ENCODE assay signal across 17 cellular contexts in genomic region chr5:140252470-140253126, GRCh38. TPM values are rescaled to one million over a fixed set of nuclear protein-coding genes. Genes with fewer than 3 reads are reported as not detected.
DNase-seq lines count a peak whose midpoint lies in the region; ATAC-seq and TF ChIP-seq lines count a peak whose summit lies in the region.
"Had no signal": no experiment of that assay in that cellular context is flagged by ENCODE, and none has a peak within 500 bp of the region (broad histone marks: within the 10 kb centered on the region; RNA-seq: fewer than 3 reads in every experiment).

No MANE protein-coding gene starts in this region.

- peak overlapping the region; percentile 85 for H3K27ac Mint-ChIP-seq in progenitor cell of endocrine pancreas

- H3K4me2 ChIP-seq in SK-N-SH (peak overlapping the region; percentile 54), MM.1S (ENCODE audit: low read depth, low read length) (peak overlapping the region; percentile 66), mammary epithelial cell (ENCODE audit: insufficient read depth, low read depth, low read length) (peak overlapping the region; percentile 51)

- dilution Hi-C loops in mammary epithelial cell (cut with HindIII; ENCODE audit: low sequenced_read_pairs) = no loop called here

- H3K79me2 ChIP-seq in SK-N-SH (ENCODE audit: insufficient read depth) = peaks cover 81% of the 10 kb centered on the region
- peaks cover 61% of the 10 kb centered on the region for H3K79me2 ChIP-seq in MM.1S (ENCODE audit: low read length)
- H3K79me2 ChIP-seq in mammary epithelial cell (ENCODE audit: insufficient read depth, low read length) = peaks cover 62% of the 10 kb centered on the region

- TF ChIP-seq CTCF in SK-N-SH (IDR thresholded peaks at IDR 0.05) (no peak), MM.1S (IDR thresholded peaks at IDR 0.05; ENCODE audit: low read length) (no peak), mammary epithelial cell (conservative IDR thresholded peaks at IDR 0.05 in 1 of 2, IDR thresholded peaks at IDR 0.05 in 1 of 2; ENCODE audit: extremely low read depth in 1 of 2, insufficient read depth in 1 of 2, low read depth in 1 of 2, low read length in 2 of 2) (no peak), progenitor cell of endocrine pancreas (IDR thresholded peaks at IDR 0.05; ENCODE audit: unreplicated experiment) (no peak)

- whole genome bisulfite sequencing in SK-N-SH (ENCODE audit: low lambda C conversion rate) = 96% methylated on average over 10 of the region's 10 CpGs
- 98% methylated on average over 10 of the region's 10 CpGs for WGBS in mammary epithelial cell (ENCODE audit: low coverage, missing lambda C conversion rate)

- no peaks in the 10 kb centered on the region for H3K27me3 Mint-ChIP-seq in progenitor cell of endocrine pancreas

- H3K9ac ChIP-seq in SK-N-SH (peak overlapping the region; percentile 58; the same call in 1 of the 2 replicates), MM.1S (ENCODE audit: low read length) (no peak overlapping the region), mammary epithelial cell (ENCODE audit: insufficient read depth, low read length) (no peak overlapping the region)

- no TSS peak for BruUV-seq in mammary epithelial cell (replicated peaks; lab: Mats Ljungman, UMichigan)

- H3K4me3 ChIP-seq in SK-N-SH (ENCODE audit: low read depth in 2 of 2, low read length in 1 of 2) = no peak overlapping the region
- no peak overlapping the region for H3K4me3 ChIP-seq in MM.1S (ENCODE audit: low read length)
- H3K4me3 ChIP-seq in mammary epithelial cell (replicated peaks in 1 of 3; ENCODE audit: insufficient read depth in 1 of 3, low read depth in 2 of 3, low read length in 3 of 3) = no peak overlapping the region
- H3K4me3 ChIP-seq: dorsolateral prefrontal cortex, GM12878, sigmoid colon, tibial artery had no signal

- H3K9me3 Mint-ChIP-seq in progenitor cell of endocrine pancreas (ENCODE audit: low read depth) = no peaks in the 10 kb centered on the region
- H3K9me3 Mint-ChIP-seq: immature natural killer cell had no signal

- H3K4me1 ChIP-seq in SK-N-SH (ENCODE audit: control insufficient read depth in 1 of 2, insufficient read depth in 2 of 2, low read depth in 1 of 2, low read length in 1 of 2) = peaks cover 0 to 14% of the 10 kb centered on the region in 2 experiments; a peak in 3 of 4 replicates
- H3K4me1 ChIP-seq in MM.1S (ENCODE audit: low read length) = peaks cover 41% of the 10 kb centered on the region
- peaks cover 51% of the 10 kb centered on the region for H3K4me1 ChIP-seq in mammary epithelial cell (ENCODE audit: insufficient read depth, low read length)

- no peaks in the 10 kb centered on the region for H4K20me1 ChIP-seq in SK-N-SH (ENCODE audit: insufficient read depth)
- no peaks in the 10 kb centered on the region for H4K20me1 ChIP-seq in MM.1S (ENCODE audit: insufficient read depth, low read length)
- no peaks in the 10 kb centered on the region for H4K20me1 ChIP-seq in mammary epithelial cell (ENCODE audit: insufficient read depth, low read length)

- in situ Hi-C loops in mammary epithelial cell (cut with MboI; ENCODE audit: low sequenced_read_pairs in 2 of 2) = no loop called here

- POLR2A ChIA-PET in SK-N-SH (lab: Yijun Ruan, JAX) = no interaction called here

- no peak for ATAC-seq in SK-N-SH treated with all-trans-retinoic acid at 6 μM for 48 hours
- ATAC-seq in GM18868 (IDR thresholded peaks at IDR 0.05; ENCODE audit: unreplicated experiment) = no peak

- no peak for TF ChIP-seq EP300 in SK-N-SH (IDR thresholded peaks at IDR 0.05; ENCODE audit: borderline replicate concordance in 1 of 2, low read depth in 1 of 2, low read length in 1 of 2)

- H3K9me2 ChIP-seq in SK-N-SH = no peaks in the 10 kb centered on the region
- no peaks in the 10 kb centered on the region for H3K9me2 ChIP-seq in MM.1S (replicated peaks; ENCODE audit: insufficient read depth, low read length)

- H2AFZ ChIP-seq in SK-N-SH (ENCODE audit: low read depth) (no peak overlapping the region), MM.1S (ENCODE audit: low read length) (no peak overlapping the region), mammary epithelial cell (ENCODE audit: low read depth, low read length) (no peak overlapping the region)

- intact Hi-C loops in mammary epithelial cell (cut with micrococcal nuclease) = no loop called here

- no peaks in the 10 kb centered on the region for H3K27me3 ChIP-seq in SK-N-SH (ENCODE audit: insufficient read depth)
- H3K27me3 ChIP-seq in MM.1S (replicated peaks; ENCODE audit: insufficient read depth, low read length) = no peaks in the 10 kb centered on the region
- H3K27me3 ChIP-seq in mammary epithelial cell (ENCODE audit: insufficient read depth, low read length) = no peaks in the 10 kb centered on the region
- H3K27me3 ChIP-seq: dorsolateral prefrontal cortex, sigmoid colon, tibial artery had no signal

- H3K36me3 ChIP-seq in SK-N-SH (replicated peaks in 1 of 2; ENCODE audit: control insufficient read depth in 1 of 2, insufficient read depth in 2 of 2, low read length in 1 of 2) (peaks cover 0 to 9% of the 10 kb centered on the region in 2 experiments), MM.1S (replicated peaks; ENCODE audit: insufficient read depth, low read length) (no peaks in the 10 kb centered on the region), mammary epithelial cell (ENCODE audit: insufficient read depth, low read length) (no peaks in the 10 kb centered on the region)

- H3K4me3 Mint-ChIP-seq in progenitor cell of endocrine pancreas (ENCODE audit: low read depth) = no peak overlapping the region

- DNase-seq in SK-N-SH (no peak), MM.1S (no peak), mammary epithelial cell (no peak), progenitor cell of endocrine pancreas (ENCODE audit: low spot score, unreplicated experiment) (no peak)
- DNase-seq in stimulated activated CD4-positive, alpha-beta T cell treated with anti-CD3 and anti-CD28 coated beads, Interleukin-2, amount 100 ng/mL, for 24 hours = no peak
- no peak for DNase-seq in stimulated activated CD4-positive, alpha-beta T cell treated with anti-CD3 and anti-CD28 coated beads, Interleukin-4, amount 100 ng/mL, for 4 hours
- DNase-seq: 8988T, DMS153, dorsolateral prefrontal cortex, foreskin melanocyte, GOT3, immature natural killer cell, sigmoid colon, tibial artery had no signal

- CTCF ChIA-PET in SK-N-SH (lab: Yijun Ruan, JAX) (interaction anchor here (0.9 to 4.4 kb wide), 5 partner anchors 8 to 99 kb away, joined by 3 to 24 read pairs (median 8); partner anchors contain the start of gene HBEGF), mammary epithelial cell (lab: Charles Lee; ENCODE audit: low non-redundant PET) (no interaction called here)

- H3K27ac ChIP-seq in SK-N-SH (ENCODE audit: low read depth in 2 of 2, low read length in 1 of 2) = peak overlapping the region in 1 of 2 experiments; percentile 96; a peak in 2 of 4 replicates
- peak overlapping the region; percentile 65 for H3K27ac ChIP-seq in MM.1S (ENCODE audit: low read length)
- peak overlapping the region; percentile 79 for H3K27ac ChIP-seq in mammary epithelial cell (ENCODE audit: insufficient read depth, low read depth, low read length)
- H3K27ac ChIP-seq: sigmoid colon had no signal

- peaks cover 8% of the 10 kb centered on the region for H3K4me1 Mint-ChIP-seq in progenitor cell of endocrine pancreas (ENCODE audit: low read depth)

- TF ChIP-seq RAD21 in SK-N-SH (IDR thresholded peaks at IDR 0.05; ENCODE audit: low read length) = no peak

- H3K36me3 Mint-ChIP-seq in progenitor cell of endocrine pancreas (ENCODE audit: insufficient read depth) = peaks cover 10% of the 10 kb centered on the region

- H3K9me3 ChIP-seq in SK-N-SH (no peaks in the 10 kb centered on the region), MM.1S (replicated peaks; ENCODE audit: insufficient read depth, low read length) (no peaks in the 10 kb centered on the region), mammary epithelial cell (replicated peaks; ENCODE audit: insufficient read depth, low read length) (no peaks in the 10 kb centered on the region)
- H3K9me3 ChIP-seq: sigmoid colon, tibial artery had no signal

- H3F3A ChIP-seq in SK-N-SH (replicated peaks; ENCODE audit: insufficient read depth) (peaks cover 42% of the 10 kb centered on the region), MM.1S (ENCODE audit: insufficient read depth, low read length) (peaks cover 28% of the 10 kb centered on the region)

TF ChIP-seq in SK-N-SH, 30 proteins besides CTCF, POLR2A, EP300 and RAD21 (continues in another document):
- TF ChIP-seq GABPA (IDR thresholded peaks at IDR 0.05; ENCODE audit: low read depth) (no peak), SMC3 (IDR thresholded peaks at IDR 0.05; ENCODE audit: low read depth, low read length) (no peak), FOXJ3 (CRISPR knock-in tag; IDR thresholded peaks at IDR 0.05) (no peak), USF1 (IDR thresholded peaks at IDR 0.05; ENCODE audit: borderline replicate concordance, low read depth) (no peak), NFIC (IDR thresholded peaks at IDR 0.05; ENCODE audit: borderline replicate concordance) (peak; percentile 60), TCF12 (IDR thresholded peaks at IDR 0.05) (no peak)

TF ChIP-seq in SK-N-SH treated with all-trans-retinoic acid at 6 μM for 48 hours, 23 proteins besides CTCF, POLR2A, EP300 and RAD21 (continues in another document):
- no peak for TF ChIP-seq GLIS3 (CRISPR knock-in tag; IDR thresholded peaks at IDR 0.05)
- TF ChIP-seq SNAI2 (CRISPR knock-in tag; IDR thresholded peaks at IDR 0.05) = no peak
- no peak for TF ChIP-seq OSR1 (CRISPR knock-in tag; IDR thresholded peaks at IDR 0.05)
- no peak for TF ChIP-seq ZNF70 (CRISPR knock-in tag; IDR thresholded peaks at IDR 0.05)
- no peak for TF ChIP-seq ARNTL (CRISPR knock-in tag; IDR thresholded peaks at IDR 0.05; ENCODE audit: borderline replicate concordance, low read depth)
- no peak for TF ChIP-seq PPARA (CRISPR knock-in tag; IDR thresholded peaks at IDR 0.05; ENCODE audit: borderline replicate concordance)
- no peak for TF ChIP-seq ZNF8 (CRISPR knock-in tag; IDR thresholded peaks at IDR 0.05)
- TF ChIP-seq ESRRG (CRISPR knock-in tag; IDR thresholded peaks at IDR 0.05) = no peak
- no peak for TF ChIP-seq TOX (CRISPR knock-in tag; IDR thresholded peaks at IDR 0.05; ENCODE audit: borderline replicate concordance)

RNA-seq across cellular contexts. Expression of gene PFDN1, which starts 50.3 kb away (rescaled TPM):
- 55.2 and 63.6 TPM in 2 replicates for polyA plus RNA-seq in SK-N-SH (2012; rRNA removed)
- polyA plus RNA-seq in SK-N-SH (2012; cell fraction: cytosol; rRNA removed) = 78.2 and 78.4 TPM in 2 replicates
- polyA plus RNA-seq in SK-N-SH (2012; cell fraction: nucleus; rRNA removed) = 31.6 and 34.6 TPM in 2 replicates
- total RNA-seq in mammary epithelial cell = 10 to 100 TPM; 64.0 to 65.0 TPM
- polyA plus RNA-seq in mammary epithelial cell = 92.4 TPM
- polyA minus RNA-seq in mammary epithelial cell = 130 TPM
- 63.4 and 65.1 TPM in 2 replicates for total RNA-seq in progenitor cell of endocrine pancreas
